In genomic region chr17:44186307-44187130, GRCh38 we compare ENCODE assay signal across 8 cellular contexts. TPM values are rescaled to one million over a fixed set of nuclear protein-coding genes. Genes with fewer than 3 reads are reported as not detected.
A peak's percentile ranks its signal among the peaks of the same experiment; 100 is the strongest.
DNase-seq lines count a peak whose midpoint lies in the region; ATAC-seq and TF ChIP-seq lines count a peak whose summit lies in the region.

TSS of gene TMUB2 (plus strand) at chr17:44186972. CDS start at chr17:44187709, 737 bp downstream.

- H3K4me1 ChIP-seq in PC-9 (replicated peaks; ENCODE audit: insufficient read depth): peaks cover 16% of the 10 kb centered on the region; the same call in 1 of the 2 replicates

- peak within 1 kb of the TSS; percentile 92 for H2AFZ ChIP-seq in PC-9

- peaks cover 4% of the 10 kb centered on the region; the same call in 1 of the 2 replicates for H3K36me3 ChIP-seq in PC-9 (ENCODE audit: low read depth)

- no peaks in the 10 kb centered on the region for H3K9me3 ChIP-seq in PC-9 (ENCODE audit: insufficient read depth, low read depth)

- BruUV-seq in PC-9 (replicated peaks; lab: Mats Ljungman, UMichigan): TSS peak; percentile 46

- H4K20me1 ChIP-seq in PC-9 (ENCODE audit: insufficient read depth): peaks cover under 1% of the 10 kb centered on the region; the same call in 1 of the 2 replicates

- DNase-seq in DMS153 (lab: John Stamatoyannopoulos, UW) (peak; percentile 99), PC-9 (peak; percentile 95 to 99), epithelial cell of proximal tubule (ENCODE audit: low read depth) (peak; percentile 95), mucosa of gallbladder (ENCODE audit: low spot score) (peak; percentile 99)
- DNase-seq in Jurkat, Clone E6-1 (ENCODE audit: low read depth, low spot score): peak; percentile 99
- DNase-seq in activated T-cell treated with anti-CD3 and anti-CD28 coated beads, Interleukin-2, amount 50 U/mL, for 1 hour: peak; percentile 100
- peak; percentile 98 for DNase-seq in stimulated activated CD8-positive, alpha-beta memory T cell treated with anti-CD3 and anti-CD28 coated beads, Interleukin-4, amount 100 ng/mL, for 4 hours (ENCODE audit: low read depth in 2 of 2, low spot score in 1 of 2)

- H3K27me3 ChIP-seq in PC-9 (ENCODE audit: insufficient read depth, low read depth): no peaks in the 10 kb centered on the region

- CTCF ChIA-PET in PC-9 (lab: Charles Lee): interaction anchor here (0.6 to 2.1 kb wide), 4 partner anchors 12 to 307 kb away, joined by 3 to 7 read pairs (median 4); no protein-coding TSS in a partner anchor

- no peaks in the 10 kb centered on the region for H3K9me2 ChIP-seq in PC-9 (ENCODE audit: insufficient read depth)

- POLR2A ChIA-PET in PC-9 (lab: Charles Lee; ENCODE audit: unreplicated experiment): interaction anchor here (0.5 to 1.0 kb wide), 5 partner anchors 12 to 337 kb away, joined by 3 to 15 read pairs (median 4); partner anchors contain the start of gene ATXN7L3

- H3K79me2 ChIP-seq in PC-9 (ENCODE audit: low read depth): peaks cover 41% of the 10 kb centered on the region

- TF ChIP-seq CTCF in PC-9 (conservative IDR thresholded peaks at IDR 0.05) (no peak), epithelial cell of proximal tubule (conservative IDR thresholded peaks at IDR 0.05; ENCODE audit: low read depth, low read length) (no peak)

- peak; percentile 86 for ATAC-seq in GM21619 (IDR thresholded peaks at IDR 0.05; ENCODE audit: unreplicated experiment)

- H3F3A ChIP-seq in PC-9 (ENCODE audit: insufficient read depth, low read depth): peaks cover 45% of the 10 kb centered on the region; the same call in 1 of the 2 replicates

- H3K4me3 ChIP-seq in Jurkat, Clone E6-1 (ENCODE audit: low read length): peak within 1 kb of the TSS; percentile 78
- H3K4me3 ChIP-seq in PC-9 (peak within 1 kb of the TSS; percentile 94), epithelial cell of proximal tubule (ENCODE audit: low read depth, low read length) (peak within 1 kb of the TSS; percentile 100)

- H3K27ac ChIP-seq in PC-9: peak within 1 kb of the TSS; percentile 71

- intact Hi-C loops in PC-9 (cut with micrococcal nuclease; ENCODE audit: unreplicated experiment): loop anchor here (1.0 to 2.0 kb wide), 2 partner anchors 12 to 116 kb away; partner anchors contain the start of gene G6PC3

- H3K4me2 ChIP-seq in PC-9: peak within 1 kb of the TSS; percentile 99

RNA-seq across cellular contexts. Expression of gene TMUB2, which starts in this region (rescaled TPM):
- polyA plus RNA-seq in Jurkat, Clone E6-1 (2012; ENCODE audit: insufficient read depth, insufficient read length): 18.4 TPM
- total RNA-seq in PC-9 (2021) (39.2 and 45.5 TPM in 2 replicates), epithelial cell of proximal tubule (19.1 and 26.3 TPM in 2 replicates), mucosa of gallbladder (49.4 TPM)

Comparison
In these comparisons a context has a peak if more than half of its experiments do, and no peak if none do; other contexts are left out.
1. Peak in every context shown above with its lines: DNase-seq, ATAC-seq, H3K4me3 ChIP-seq and H3K27ac ChIP-seq.